In genomic region chr1:236489710-236490377, GRCh38 we compare ENCODE assay signal across 8 cellular contexts. TPM values are rescaled to one million over a fixed set of nuclear protein-coding genes. Genes with fewer than 3 reads are reported as not detected.
A peak's percentile ranks its signal among the peaks of the same experiment; 100 is the strongest.
DNase-seq lines count a peak whose midpoint lies in the region; ATAC-seq and TF ChIP-seq lines count a peak whose summit lies in the region.

No MANE protein-coding gene starts in this region.

- POLR2A ChIA-PET in activated CD8-positive, alpha-beta T cell treated with anti-CD3 and anti-CD28 coated beads for 36 hours (lab: Charles Lee) = no interaction called here
- POLR2A ChIA-PET in activated CD8-positive, alpha-beta T cell treated with anti-CD3 and anti-CD28 coated beads, Interleukin-2, amount 10 ng/mL, durations not matched to agents 7 days and 5 days (lab: Charles Lee) = interaction anchor here (0.7 kb wide), 1 partner anchor 158 kb away, joined by 4 read pairs; no protein-coding TSS in a partner anchor

- H3K9ac ChIP-seq in mesendoderm (ENCODE audit: low read length) = no peak overlapping the region

- no peak overlapping the region for H3K27ac Mint-ChIP-seq in activated CD8-positive, alpha-beta T cell treated with anti-CD3 and anti-CD28 coated beads for 36 hours
- no peak overlapping the region for H3K27ac Mint-ChIP-seq in activated CD8-positive, alpha-beta T cell treated with anti-CD3 and anti-CD28 coated beads, Interleukin-2, amount 10 ng/mL, durations not matched to agents 7 days and 5 days

- no peak for ATAC-seq in activated CD8-positive, alpha-beta T cell treated with anti-CD3 and anti-CD28 coated beads for 36 hours
- no peak for ATAC-seq in activated CD8-positive, alpha-beta T cell treated with anti-CD3 and anti-CD28 coated beads, Interleukin-2, amount 10 ng/mL, durations not matched to agents 7 days and 5 days
- ATAC-seq in HG03432 (IDR thresholded peaks at IDR 0.05; ENCODE audit: unreplicated experiment) (peak; percentile 60), HG02852 (IDR thresholded peaks at IDR 0.05; ENCODE audit: unreplicated experiment) (no peak)

- no peak overlapping the region for H2BK5ac ChIP-seq in mesendoderm (ENCODE audit: low read length)

- peak; percentile 83 for TF ChIP-seq CTCF in activated CD8-positive, alpha-beta T cell treated with anti-CD3 and anti-CD28 coated beads for 36 hours (IDR thresholded peaks at IDR 0.05)

- CTCF ChIA-PET in activated CD8-positive, alpha-beta T cell treated with anti-CD3 and anti-CD28 coated beads for 36 hours (lab: Charles Lee) = interaction anchor here (0.9 to 3.1 kb wide), 12 partner anchors 10 to 390 kb away, joined by 3 to 16 read pairs (median 4); partner anchors contain the start of gene EDARADD
- CTCF ChIA-PET in activated CD8-positive, alpha-beta T cell treated with anti-CD3 and anti-CD28 coated beads, Interleukin-2, amount 10 ng/mL, durations not matched to agents 7 days and 5 days (lab: Charles Lee) = interaction anchor here (0.7 to 1.7 kb wide), 8 partner anchors 11 to 385 kb away, joined by 3 to 5 read pairs (median 3); no protein-coding TSS in a partner anchor

- H3K4me1 ChIP-seq in mesendoderm (ENCODE audit: control insufficient read depth, low read depth, low read length) = no peaks in the 10 kb centered on the region

- intact Hi-C loops in activated CD8-positive, alpha-beta T cell treated with anti-CD3 and anti-CD28 coated beads for 36 hours (cut with micrococcal nuclease) = loop anchor here (2.0 kb wide), 1 partner anchor 381 kb away; no protein-coding TSS in a partner anchor

- H3K56ac ChIP-seq in mesendoderm (ENCODE audit: low read length) = no peak overlapping the region

- no peak overlapping the region for H3K27ac ChIP-seq in mesendoderm (ENCODE audit: low read depth, low read length)

- no peak overlapping the region for H3K4me3 ChIP-seq in mesendoderm (ENCODE audit: low read length)

- H3K4me1 Mint-ChIP-seq in activated CD8-positive, alpha-beta T cell treated with anti-CD3 and anti-CD28 coated beads for 36 hours (ENCODE audit: low read depth) = peaks cover 4% of the 10 kb centered on the region
- H3K4me1 Mint-ChIP-seq in activated CD8-positive, alpha-beta T cell treated with anti-CD3 and anti-CD28 coated beads, Interleukin-2, amount 10 ng/mL, durations not matched to agents 7 days and 5 days (ENCODE audit: low read depth) = peaks cover 7% of the 10 kb centered on the region

- no peak for DNase-seq in activated CD8-positive, alpha-beta T cell treated with anti-CD3 and anti-CD28 coated beads for 36 hours
- no peak for DNase-seq in activated CD8-positive, alpha-beta T cell treated with anti-CD3 and anti-CD28 coated beads, Interleukin-2, amount 10 ng/mL, durations not matched to agents 7 days and 5 days
- DNase-seq in OCI-M1 (lab: John Stamatoyannopoulos, UW) (peak; percentile 74), dermis microvascular lymphatic vessel endothelial cell (ENCODE audit: low read depth in 2 of 2) (peak; percentile 60 to 62), mesendoderm (peak; percentile 59), COLO668 (lab: John Stamatoyannopoulos, UW; ENCODE audit: unreplicated experiment) (no peak)

- WGBS in mesendoderm (ENCODE audit: extremely low coverage, insufficient coverage, low lambda C conversion rate) = no CpG with 5 or more reads among the region's 11 CpGs

- no peak overlapping the region for H2BK120ac ChIP-seq in mesendoderm (ENCODE audit: low read depth, low read length)

- H3K79me1 ChIP-seq in mesendoderm (ENCODE audit: low read length) = no peaks in the 10 kb centered on the region

- H3K4me2 ChIP-seq in mesendoderm (ENCODE audit: low read length) = no peak overlapping the region

- no peak overlapping the region for H3K4me3 Mint-ChIP-seq in activated CD8-positive, alpha-beta T cell treated with anti-CD3 and anti-CD28 coated beads for 36 hours
- H3K4me3 Mint-ChIP-seq in activated CD8-positive, alpha-beta T cell treated with anti-CD3 and anti-CD28 coated beads, Interleukin-2, amount 10 ng/mL, durations not matched to agents 7 days and 5 days = no peak overlapping the region

- H3K79me2 ChIP-seq in mesendoderm (ENCODE audit: control insufficient read depth, insufficient read depth, low read length) = no peaks in the 10 kb centered on the region

- no peak overlapping the region for H4K8ac ChIP-seq in mesendoderm (ENCODE audit: low read depth, low read length)

- no peaks in the 10 kb centered on the region for H3K9me3 Mint-ChIP-seq in activated CD8-positive, alpha-beta T cell treated with anti-CD3 and anti-CD28 coated beads for 36 hours
- H3K9me3 Mint-ChIP-seq in activated CD8-positive, alpha-beta T cell treated with anti-CD3 and anti-CD28 coated beads, Interleukin-2, amount 10 ng/mL, durations not matched to agents 7 days and 5 days (ENCODE audit: insufficient read depth) = no peaks in the 10 kb centered on the region

- no peaks in the 10 kb centered on the region for H3K27me3 ChIP-seq in mesendoderm (ENCODE audit: insufficient read depth, low read length, poor library complexity)

- no peak overlapping the region for H3K23ac ChIP-seq in mesendoderm (ENCODE audit: low read length)

- no peak overlapping the region for H3K18ac ChIP-seq in mesendoderm (ENCODE audit: low read length)

- H3K36me3 Mint-ChIP-seq in activated CD8-positive, alpha-beta T cell treated with anti-CD3 and anti-CD28 coated beads for 36 hours (ENCODE audit: low read depth) = no peaks in the 10 kb centered on the region
- no peaks in the 10 kb centered on the region for H3K36me3 Mint-ChIP-seq in activated CD8-positive, alpha-beta T cell treated with anti-CD3 and anti-CD28 coated beads, Interleukin-2, amount 10 ng/mL, durations not matched to agents 7 days and 5 days (ENCODE audit: low read depth)

- H4K5ac ChIP-seq in mesendoderm (ENCODE audit: low read length) = no peak overlapping the region

- H2AK5ac ChIP-seq in mesendoderm (ENCODE audit: low read length) = no peak overlapping the region

- H3K4ac ChIP-seq in mesendoderm (ENCODE audit: low read depth, low read length) = no peak overlapping the region

- peaks cover 27% of the 10 kb centered on the region for H3K27me3 Mint-ChIP-seq in activated CD8-positive, alpha-beta T cell treated with anti-CD3 and anti-CD28 coated beads for 36 hours
- peaks cover 29% of the 10 kb centered on the region for H3K27me3 Mint-ChIP-seq in activated CD8-positive, alpha-beta T cell treated with anti-CD3 and anti-CD28 coated beads, Interleukin-2, amount 10 ng/mL, durations not matched to agents 7 days and 5 days (ENCODE audit: low read depth)

- no peak overlapping the region for H2BK15ac ChIP-seq in mesendoderm (replicated peaks; ENCODE audit: low read depth)

- H3K36me3 ChIP-seq in mesendoderm (ENCODE audit: control insufficient read depth, insufficient read depth, low read length) = no peaks in the 10 kb centered on the region

RNA-seq across cellular contexts. Expression of gene LGALS8, which starts 33.9 kb away (rescaled TPM):
- 10 to 100 TPM; 87.3 to 89.3 TPM for total RNA-seq in activated CD8-positive, alpha-beta T cell treated with anti-CD3 and anti-CD28 coated beads for 36 hours
- total RNA-seq in activated CD8-positive, alpha-beta T cell treated with anti-CD3 and anti-CD28 coated beads, Interleukin-2, amount 10 ng/mL, durations not matched to agents 7 days and 5 days = 10 to 100 TPM; 75.5 to 77.8 TPM
- 127 and 184 TPM in 2 replicates for total RNA-seq in dermis microvascular lymphatic vessel endothelial cell
- 7.7 TPM for polyA plus RNA-seq in mesendoderm (2013, experiment 1 of 2)
- polyA plus RNA-seq in mesendoderm (2013, experiment 2 of 2) = 7.9 TPM

Comparison
In these comparisons a context has a peak if more than half of its experiments do, and no peak if none do; other contexts are left out.
1. DNase-seq: peak in OCI-M1 (single experiment), dermis microvascular lymphatic vessel endothelial cell (2 of 2) and mesendoderm (single experiment); none in activated CD8-positive, alpha-beta T cell treated with anti-CD3 and anti-CD28 coated beads for 36 hours (single experiment), activated CD8-positive, alpha-beta T cell treated with anti-CD3 and anti-CD28 coated beads, Interleukin-2, amount 10 ng/mL, durations not matched to agents 7 days and 5 days (single experiment) and COLO668 (single experiment).